Comparison of ENCODE assay signal across 8 cellular contexts in the genomic region with DNA sequence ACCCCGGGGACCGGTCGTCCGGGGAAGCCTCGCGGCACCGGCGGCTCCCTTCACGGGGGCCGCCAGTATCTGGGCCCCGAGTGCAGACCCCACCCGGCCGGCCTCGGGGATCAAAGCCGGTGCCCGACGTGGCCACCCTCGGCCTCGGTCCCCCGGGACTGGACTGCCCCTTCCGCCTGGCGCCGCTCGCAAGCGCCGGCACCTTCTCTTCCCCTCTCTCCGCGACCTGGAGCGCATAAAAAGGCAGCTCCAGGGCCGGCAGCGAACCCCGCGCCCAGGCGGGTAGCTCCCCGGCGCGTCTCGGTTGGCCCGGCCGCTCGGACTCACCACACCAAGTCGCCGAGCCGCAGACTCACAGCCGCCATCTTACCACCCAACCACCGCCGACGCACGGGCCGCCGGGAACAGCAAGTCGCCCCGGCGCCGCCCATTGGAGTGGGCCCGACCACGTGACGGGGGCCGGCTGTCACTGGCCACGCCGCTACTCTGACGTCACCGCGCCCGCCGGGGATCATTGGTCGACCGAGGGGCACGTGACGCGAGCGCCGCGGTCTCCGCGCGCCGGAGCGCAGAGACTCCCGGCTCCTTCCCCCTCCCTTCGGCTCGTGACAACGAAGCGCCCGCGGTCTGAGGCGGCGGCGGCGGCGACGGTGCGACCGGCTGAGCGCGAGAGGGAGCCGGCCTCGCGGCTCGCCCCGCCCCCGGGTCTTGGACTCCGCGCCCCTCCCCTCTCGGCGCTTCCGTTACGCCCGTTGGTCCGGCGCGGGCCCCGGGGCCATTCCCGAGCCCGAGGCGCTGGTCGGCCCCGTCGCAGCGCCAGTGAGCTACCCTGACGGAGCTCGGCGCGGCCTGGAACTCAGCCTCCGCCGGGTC. TPM values are rescaled to one million over a fixed set of nuclear protein-coding genes. Genes with fewer than 3 reads are reported as not detected.
DNase-seq lines count a peak whose midpoint lies in the region; ATAC-seq and TF ChIP-seq lines count a peak whose summit lies in the region.

Gene GLYR1, minus strand, starts transcription at position 388 of the 873 bp plus-strand sequence. Its CDS starts 23 bp downstream, at position 365.
Gene UBN1, plus strand, starts transcription at position 581 of the 873 bp plus-strand sequence. CDS start 5,437 bp downstream, outside the sequence.

- WGBS in tibial nerve, 2 donors, result 0 to 1% methylated on average over 30 to 54 of the region's 126 CpGs

- H3K36me3 ChIP-seq in cardiac muscle cell, result peaks cover 30% of the 10 kb centered on the region
- H3K36me3 ChIP-seq in parathyroid adenoma (ENCODE audit: control insufficient read depth, insufficient read depth, low read length), result no peaks in the 10 kb centered on the region
- peaks cover 0 to 31% (median 3%) of the 10 kb centered on the region in 3 donors for H3K36me3 ChIP-seq in tibial nerve

- H3K4me1 Mint-ChIP-seq in activated naive CD8-positive, alpha-beta T cell treated with anti-CD3 and anti-CD28 coated beads, Interleukin-2, amount 50 U/mL, for 24 hours, result peaks cover 55% of the 10 kb centered on the region

- H3K4me2 ChIP-seq in parathyroid adenoma (ENCODE audit: low read length), result peak within 1 kb of the TSS; percentile 89

- H3K36me3 Mint-ChIP-seq in activated naive CD8-positive, alpha-beta T cell treated with anti-CD3 and anti-CD28 coated beads, Interleukin-2, amount 50 U/mL, for 24 hours (ENCODE audit: low read depth), result peaks cover 31% of the 10 kb centered on the region

- H3K9me3 ChIP-seq in cardiac muscle cell (ENCODE audit: low read depth), result no peaks in the 10 kb centered on the region
- no peaks in the 10 kb centered on the region for H3K9me3 ChIP-seq in parathyroid adenoma (ENCODE audit: control insufficient read depth, low read length)
- H3K9me3 ChIP-seq in tibial nerve, result no peaks in the 10 kb centered on the region

- H3K4me1 ChIP-seq in cardiac muscle cell (ENCODE audit: low read depth) (peaks cover 31% of the 10 kb centered on the region), parathyroid adenoma (peaks cover 17% of the 10 kb centered on the region), tibial nerve (peaks cover 0 to 58% (median 40%) of the 10 kb centered on the region in 4 donors)

- peaks cover 50% of the 10 kb centered on the region for H3K79me2 ChIP-seq in parathyroid adenoma

- H3K4me3 ChIP-seq in GM12864 (ENCODE audit: low read depth, low read length), result peak within 1 kb of the TSS; percentile 88
- H3K4me3 ChIP-seq in cardiac muscle cell, result peak within 1 kb of the TSS; percentile 95
- peak within 1 kb of the TSS; percentile 81 for H3K4me3 ChIP-seq in parathyroid adenoma (ENCODE audit: low read depth, low read length)
- H3K4me3 ChIP-seq in tibial nerve, result peak within 1 kb of the TSS; percentile 63 to 95 (median 88)

- H3K27ac ChIP-seq in cardiac muscle cell, result peak within 1 kb of the TSS; percentile 95
- peak within 1 kb of the TSS; percentile 90 for H3K27ac ChIP-seq in parathyroid adenoma
- peak within 1 kb of the TSS; percentile 67 to 99 (median 94) for H3K27ac ChIP-seq in tibial nerve

- peak; percentile 82 for DNase-seq in GM12864 (ENCODE audit: low read depth)
- peak; percentile 94 to 97 (median 97) for DNase-seq in NCI-H1417 (lab: John Stamatoyannopoulos, UW)
- peak; percentile 56 to 86 for DNase-seq in SW 1271 (lab: John Stamatoyannopoulos, UW)
- DNase-seq in activated naive CD8-positive, alpha-beta T cell treated with anti-CD3 and anti-CD28 coated beads, Interleukin-2, amount 50 U/mL, for 24 hours, result peak; percentile 100
- peak; percentile 98 to 99 for DNase-seq in cardiac muscle cell (ENCODE audit: low read depth in 1 of 2, low spot score in 1 of 2)
- peak; percentile 99 to 100 for DNase-seq in tibial nerve (ENCODE audit: low spot score in 2 of 2)

- TF ChIP-seq EP300 in tibial nerve (IDR thresholded peaks at IDR 0.05), result peak; percentile 54 to 92

- H3K9me3 Mint-ChIP-seq in activated naive CD8-positive, alpha-beta T cell treated with anti-CD3 and anti-CD28 coated beads, Interleukin-2, amount 50 U/mL, for 24 hours, result no peaks in the 10 kb centered on the region

- peak within 1 kb of the TSS; percentile 96 for H2AFZ ChIP-seq in parathyroid adenoma

- H3K9ac ChIP-seq in parathyroid adenoma, result peak within 1 kb of the TSS; percentile 74

- peak within 1 kb of the TSS; percentile 91 for H3K4me3 Mint-ChIP-seq in activated naive CD8-positive, alpha-beta T cell treated with anti-CD3 and anti-CD28 coated beads, Interleukin-2, amount 50 U/mL, for 24 hours

- H3K27me3 Mint-ChIP-seq in activated naive CD8-positive, alpha-beta T cell treated with anti-CD3 and anti-CD28 coated beads, Interleukin-2, amount 50 U/mL, for 24 hours, result no peaks in the 10 kb centered on the region

- no peaks in the 10 kb centered on the region for H3K27me3 ChIP-seq in cardiac muscle cell
- H3K27me3 ChIP-seq in parathyroid adenoma (ENCODE audit: control insufficient read depth, insufficient read depth, low read length), result no peaks in the 10 kb centered on the region
- H3K27me3 ChIP-seq in tibial nerve, result no peaks in the 10 kb centered on the region

- ATAC-seq in HG02759 (IDR thresholded peaks at IDR 0.05; ENCODE audit: unreplicated experiment), result peak; percentile 89
- peak; percentile 91 for ATAC-seq in activated naive CD8-positive, alpha-beta T cell treated with anti-CD3 and anti-CD28 coated beads, Interleukin-2, amount 50 U/mL, for 24 hours

- TF ChIP-seq CTCF in GM12864 (IDR thresholded peaks at IDR 0.05; ENCODE audit: low read depth, low read length, missing control alignments), result no peak
- TF ChIP-seq CTCF in cardiac muscle cell (IDR thresholded peaks at IDR 0.05; ENCODE audit: low read depth, low read length), result no peak
- no peak for TF ChIP-seq CTCF in parathyroid adenoma (IDR thresholded peaks at IDR 0.05)
- no peak for TF ChIP-seq CTCF in tibial nerve (IDR thresholded peaks at IDR 0.05)

- TF ChIP-seq POLR2A in tibial nerve (IDR thresholded peaks at IDR 0.05), result peak; percentile 45 to 92

- H3K27ac Mint-ChIP-seq in activated naive CD8-positive, alpha-beta T cell treated with anti-CD3 and anti-CD28 coated beads, Interleukin-2, amount 50 U/mL, for 24 hours, result peak within 1 kb of the TSS; percentile 89

RNA-seq across cellular contexts. Expression of gene GLYR1, which starts in this region (rescaled TPM):
- total RNA-seq in cardiac muscle cell (38.0 and 44.3 TPM in 2 replicates), tibial nerve (10 to 100 TPM; 42.0 to 59.4 (median 50.9) TPM)
- polyA plus RNA-seq in cardiac muscle cell, result 52.1 and 65.5 TPM in 2 replicates

RNA-seq across cellular contexts. Expression of gene UBN1, which starts in this region (rescaled TPM):
- 24.2 and 33.4 TPM in 2 replicates for total RNA-seq in cardiac muscle cell
- polyA plus RNA-seq in cardiac muscle cell, result 21.4 and 23.7 TPM in 2 replicates
- 10 to 100 TPM; 24.5 to 47.4 (median 29.2) TPM for total RNA-seq in tibial nerve

Comparison
In these comparisons a context has a peak if more than half of its experiments do, and no peak if none do; other contexts are left out.
1. Peak in every context shown above with its lines: DNase-seq, ATAC-seq, H3K4me3 ChIP-seq and H3K27ac ChIP-seq.